Comparison of ENCODE assay signal across 15 cellular contexts in genomic region chr10:17004801-17005380, GRCh38.
DNase-seq lines count a peak whose midpoint lies in the region; ATAC-seq and TF ChIP-seq lines count a peak whose summit lies in the region.
"Had no signal": no experiment of that assay in that cellular context is flagged by ENCODE, and none has a peak within 500 bp of the region (broad histone marks: within the 10 kb centered on the region; RNA-seq: fewer than 3 reads in every experiment).

No MANE protein-coding gene starts in this region.

- H3K4me1 Mint-ChIP-seq in brain, result peaks cover 82% of the 10 kb centered on the region

- no peaks in the 10 kb centered on the region for H3K79me2 ChIP-seq in PC-3 (ENCODE audit: low read length)

- H3K36me3 ChIP-seq in PC-3 (ENCODE audit: low read depth, low read length) (no peaks in the 10 kb centered on the region), esophagus muscularis mucosa (no peaks in the 10 kb centered on the region), thyroid gland (no peaks in the 10 kb centered on the region)
- H3K36me3 ChIP-seq: SJCRH30 had no signal

- no peak for TF ChIP-seq EP300 in esophagus muscularis mucosa (IDR thresholded peaks at IDR 0.05)

- TF ChIP-seq CTCF in PC-3 (conservative IDR thresholded peaks at IDR 0.05; ENCODE audit: low read depth, low read length), result no peak
- TF ChIP-seq CTCF in brain (conservative IDR thresholded peaks at IDR 0.05), result no peak
- TF ChIP-seq CTCF in esophagus muscularis mucosa (IDR thresholded peaks at IDR 0.05), result no peak
- TF ChIP-seq CTCF in thyroid gland (IDR thresholded peaks at IDR 0.05), result no peak

- H3F3A ChIP-seq in PC-3 (ENCODE audit: low read length, unreplicated experiment), result no peaks in the 10 kb centered on the region

- H3K27me3 ChIP-seq in PC-3 (ENCODE audit: low read length) (no peaks in the 10 kb centered on the region), esophagus muscularis mucosa (no peaks in the 10 kb centered on the region), thyroid gland (no peaks in the 10 kb centered on the region)
- H3K27me3 ChIP-seq: SJCRH30 had no signal

- BruUV-seq in PC-3 (replicated peaks; lab: Mats Ljungman, UMichigan), result no TSS peak

- H3K9me3 Mint-ChIP-seq in brain, result peaks cover 0 to 30% (median 10%) of the 10 kb centered on the region in 5 experiments
- H3K9me3 Mint-ChIP-seq: IgD-negative memory B cell had no signal

- H3K9me2 ChIP-seq in PC-3 (replicated peaks; ENCODE audit: low read length), result no peaks in the 10 kb centered on the region

- intact Hi-C loops in PC-3 (cut with micrococcal nuclease) (no loop called here), esophagus muscularis mucosa (cut with DNase I) (no loop called here), thyroid gland (cut with DNase I) (no loop called here)

- POLR2A ChIA-PET in PC-3 (lab: Charles Lee; ENCODE audit: unreplicated experiment), result no interaction called here

- TF ChIP-seq POLR2A in esophagus muscularis mucosa (IDR thresholded peaks at IDR 0.05; ENCODE audit: low read depth) (no peak), thyroid gland (IDR thresholded peaks at IDR 0.05) (no peak)

- no peak overlapping the region for H3K4me3 Mint-ChIP-seq in brain
- H3K4me3 Mint-ChIP-seq: H9 had no signal

- no peak overlapping the region for H3K4me2 ChIP-seq in PC-3 (ENCODE audit: low read length)

- H3K9me3 ChIP-seq in PC-3 (ENCODE audit: low read length), result no peaks in the 10 kb centered on the region
- H3K9me3 ChIP-seq in esophagus muscularis mucosa, result no peaks in the 10 kb centered on the region
- H3K9me3 ChIP-seq in thyroid gland, result no peaks in the 10 kb centered on the region
- H3K9me3 ChIP-seq: SJCRH30 had no signal

- ATAC-seq in PC-3 (peak; percentile 37; the same call in 1 of the 2 replicates), GM18861 (IDR thresholded peaks at IDR 0.05; ENCODE audit: unreplicated experiment) (no peak), GM18520 (IDR thresholded peaks at IDR 0.05; ENCODE audit: unreplicated experiment) (no peak)

- no peak for DNase-seq in PC-3
- DNase-seq in esophagus muscularis mucosa (ENCODE audit: extremely low spot score), result peak; percentile 68
- no peak for DNase-seq in thyroid gland
- DNase-seq in caudate nucleus (lab: John Stamatoyannopoulos, UW), result no peak
- DNase-seq in COLO668 (lab: John Stamatoyannopoulos, UW; ENCODE audit: unreplicated experiment), result no peak
- DNase-seq: H9, NCI-H187, NCI-H226, NCI-H524 treated with DMSO at 0.1 percent for 48 hours, SJCRH30 had no signal

- H2AFZ ChIP-seq in PC-3 (ENCODE audit: low read length), result no peak overlapping the region

- no peaks in the 10 kb centered on the region for H3K36me3 Mint-ChIP-seq in brain
- H3K36me3 Mint-ChIP-seq: IgD-negative memory B cell had no signal

- CTCF ChIA-PET in PC-3 (lab: Charles Lee), result no interaction called here

- H3K27ac Mint-ChIP-seq in brain, result peak overlapping the region in 3 of 5 experiments; percentile 56 to 98 (median 97)
- H3K27ac Mint-ChIP-seq: H9 had no signal

- no peaks in the 10 kb centered on the region for H3K27me3 Mint-ChIP-seq in brain

- H3K4me3 ChIP-seq in PC-3 (ENCODE audit: low read length), result no peak overlapping the region
- H3K4me3 ChIP-seq in esophagus muscularis mucosa, result no peak overlapping the region
- no peak overlapping the region for H3K4me3 ChIP-seq in thyroid gland (replicated peaks in 1 of 3)
- H3K4me3 ChIP-seq: SJCRH30 had no signal

- H3K9ac ChIP-seq in PC-3 (ENCODE audit: low read length), result no peak overlapping the region

- H3K4me1 ChIP-seq in PC-3 (ENCODE audit: insufficient read depth, low read length) (0 out of 2 replicates have a peak, but pooled peaks cover 3% of the 10 kb centered on the region), esophagus muscularis mucosa (peaks cover 37 to 73% (median 71%) of the 10 kb centered on the region in 4 donors), thyroid gland (peaks cover 59 to 81% of the 10 kb centered on the region in 2 donors)

- no peak overlapping the region for H3K27ac ChIP-seq in PC-3 (ENCODE audit: low read length)
- peak overlapping the region in 1 of 4 donors; percentile 3 for H3K27ac ChIP-seq in esophagus muscularis mucosa (replicated peaks in 1 of 4)
- peak overlapping the region; percentile 92 to 96 (median 96) for H3K27ac ChIP-seq in thyroid gland
- H3K27ac ChIP-seq in caudate nucleus (ENCODE audit: low read depth, low read length), result no peak overlapping the region
- H3K27ac ChIP-seq: RWPE1, SJCRH30 had no signal

- H4K20me1 ChIP-seq in PC-3 (ENCODE audit: low read length), result no peaks in the 10 kb centered on the region

- WGBS in esophagus muscularis mucosa, result 92% methylated on average over 6 of the region's 6 CpGs
- WGBS in thyroid gland, 2 donors, result 93 to 94% methylated on average over 6 of the region's 6 CpGs

Comparison
In these comparisons a context has a peak if more than half of its experiments do, and no peak if none do; other contexts are left out.
1. H3K27ac ChIP-seq: peak in thyroid gland (3 of 3); none in PC-3 (single experiment) and caudate nucleus (single experiment).